1 cellular context compared by ENCODE assay signal in genomic region chr21:29002442-29003144, GRCh38.
TF ChIP-seq lines count a peak whose summit lies in the region.

No MANE protein-coding gene starts in this region.

TF ChIP-seq in K562, 482 proteins besides CTCF, POLR2A, EP300 and RAD21 (continued from another document and continues in another):
- TF ChIP-seq ZMIZ1 (IDR thresholded peaks at IDR 0.05; ENCODE audit: low read depth in 2 of 2, low read length in 2 of 2) (peak; percentile 45 to 48; a peak in 3 of 4 replicates), JUND (IDR thresholded peaks at IDR 0.05; ENCODE audit: borderline replicate concordance, low read depth, low read length) (peak; percentile 76; the same call in 1 of the 2 replicates), JUND (tag; IDR thresholded peaks at IDR 0.05; ENCODE audit: borderline replicate concordance, low read depth, low read length) (peak; percentile 84; the same call in 2 of the 3 replicates), ZNF124 (CRISPR knock-in tag; IDR thresholded peaks at IDR 0.05) (no peak), RBM17 (IDR thresholded peaks at IDR 0.05; ENCODE audit: borderline replicate concordance, low read depth, low read length) (no peak), E2F4 (CRISPR knock-in tag; IDR thresholded peaks at IDR 0.05; ENCODE audit: low read depth) (peak; percentile 70), CREB1 (IDR thresholded peaks at IDR 0.05) (peak; percentile 81), CREB1 (CRISPR knock-in tag; IDR thresholded peaks at IDR 0.05) (peak; percentile 87), NFIC (IDR thresholded peaks at IDR 0.05) (0 out of 2 replicates have a peak, but pooled peaks have one; percentile 37), NCOR1 (IDR thresholded peaks at IDR 0.05) (no peak; the same call in 1 of the 2 replicates), MCM5 (IDR thresholded peaks at IDR 0.05; ENCODE audit: low read depth) (no peak), SREBF1 (IDR thresholded peaks at IDR 0.05; ENCODE audit: borderline replicate concordance, low read depth, low read length) (no peak; the same call in 1 of the 2 replicates), CHD7 (IDR thresholded peaks at IDR 0.05; ENCODE audit: low read depth, low read length) (no peak), ZSCAN32 (CRISPR knock-in tag; IDR thresholded peaks at IDR 0.05) (no peak), NFE2L1 (tag; IDR thresholded peaks at IDR 0.05; ENCODE audit: borderline replicate concordance, low read depth) (no peak), ZKSCAN3 (CRISPR knock-in tag; IDR thresholded peaks at IDR 0.05) (no peak), FOXM1 (IDR thresholded peaks at IDR 0.05; ENCODE audit: low read depth) (no peak), FOXM1 (CRISPR knock-in tag; IDR thresholded peaks at IDR 0.05; ENCODE audit: low read depth) (0 out of 2 replicates have a peak, but pooled peaks have one; percentile 51), TSHZ1 (CRISPR knock-in tag; IDR thresholded peaks at IDR 0.05) (no peak), RBM14 (IDR thresholded peaks at IDR 0.05; ENCODE audit: borderline replicate concordance, insufficient read depth, low read depth, low read length) (no peak), ZNF311 (CRISPR knock-in tag; IDR thresholded peaks at IDR 0.05) (no peak), POLR2G (IDR thresholded peaks at IDR 0.05; ENCODE audit: low read depth, low read length) (peak; percentile 98), AFF1 (IDR thresholded peaks at IDR 0.05; ENCODE audit: low read depth in 1 of 2, partially characterized antibody in 2 of 2) (no peak), SLC30A9 (CRISPR knock-in tag; IDR thresholded peaks at IDR 0.05) (no peak), ZNF408 (CRISPR knock-in tag; IDR thresholded peaks at IDR 0.05; ENCODE audit: low read depth) (no peak), ZNF140 (CRISPR knock-in tag; IDR thresholded peaks at IDR 0.05) (no peak), ATF6 (CRISPR knock-in tag; IDR thresholded peaks at IDR 0.05) (peak; percentile 87; the same call in 1 of the 2 replicates)
